In genomic region chr5:177147239-177147638, GRCh38 we compare ENCODE assay signal across 1 cellular context.
A peak's percentile ranks its signal among the peaks of the same experiment; 100 is the strongest.
TF ChIP-seq lines count a peak whose summit lies in the region.

No MANE protein-coding gene starts in this region.

TF ChIP-seq in endothelial cell of umbilical vein, 7 proteins besides CTCF, POLR2A, EP300 and RAD21 (continued from another document):
- TF ChIP-seq FOS (IDR thresholded peaks at IDR 0.05; ENCODE audit: borderline replicate concordance, insufficient read depth, low read length): peak; percentile 51
TF ChIP-seq in endothelial cell of umbilical vein: peak in this region for 2.
